Comparison of ENCODE assay signal across 11 cellular contexts in genomic region chr7:2066251-2066919, GRCh38.
A peak's percentile ranks its signal among the peaks of the same experiment; 100 is the strongest.
DNase-seq lines count a peak whose midpoint lies in the region; ATAC-seq lines count a peak whose summit lies in the region.
"Had no signal": no experiment of that assay in that cellular context is flagged by ENCODE, and none has a peak within 500 bp of the region (broad histone marks: within the 10 kb centered on the region; RNA-seq: fewer than 3 reads in every experiment).

No MANE protein-coding gene starts in this region.

- no peaks in the 10 kb centered on the region for H3K27me3 Mint-ChIP-seq in activated naive CD8-positive, alpha-beta T cell treated with anti-CD3 and anti-CD28 coated beads, Interleukin-2, amount 50 U/mL, for 24 hours

- H3K27ac Mint-ChIP-seq in activated naive CD8-positive, alpha-beta T cell treated with anti-CD3 and anti-CD28 coated beads, Interleukin-2, amount 50 U/mL, for 24 hours, result peak overlapping the region; percentile 77
- H3K27ac Mint-ChIP-seq: immature natural killer cell had no signal

- H3K9me3 Mint-ChIP-seq in activated naive CD8-positive, alpha-beta T cell treated with anti-CD3 and anti-CD28 coated beads, Interleukin-2, amount 50 U/mL, for 24 hours, result no peaks in the 10 kb centered on the region
- H3K9me3 Mint-ChIP-seq: immature natural killer cell had no signal

- DNase-seq in activated CD4-positive, CD25-positive, alpha-beta regulatory T cell treated with anti-CD3 and anti-CD28 coated beads, Interleukin-2, amount 50 U/mL, for 72 hours, result no peak
- peak; percentile 5 to 10 for DNase-seq in activated CD4-positive, alpha-beta T cell treated with anti-CD3 and anti-CD28 coated beads, Interleukin-2, amount 50 U/mL, for 4 hours
- DNase-seq in activated naive CD8-positive, alpha-beta T cell treated with anti-CD3 and anti-CD28 coated beads, Interleukin-2, amount 50 U/mL, for 24 hours, result peak; percentile 23
- DNase-seq in stimulated activated CD4-positive, alpha-beta T cell treated with anti-CD3 and anti-CD28 coated beads, TNF-alpha, amount 100 ng/mL, for 1 hour (ENCODE audit: low read depth in 3 of 3, low spot score in 1 of 3), result peak in 2 of 3 donors; percentile 5 to 17
- no peak for DNase-seq in amygdala (lab: John Stamatoyannopoulos, UW)
- no peak for DNase-seq in NCI-H187 treated with DMSO at 0.1 percent for 48 hours (lab: John Stamatoyannopoulos, UW)
- no peak for DNase-seq in hepatic stellate cell (ENCODE audit: low spot score)
- DNase-seq: immature natural killer cell, NCI-H510A treated with DMSO at 0.1 percent for 48 hours, small intestine had no signal

- peak; percentile 46 to 55 for ATAC-seq in activated CD4-positive, CD25-positive, alpha-beta regulatory T cell treated with anti-CD3 and anti-CD28 coated beads, Interleukin-2, amount 50 U/mL, for 24 hours
- peak; percentile 42 for ATAC-seq in activated naive CD8-positive, alpha-beta T cell treated with anti-CD3 and anti-CD28 coated beads, Interleukin-2, amount 50 U/mL, for 24 hours

- H3K4me1 Mint-ChIP-seq in activated naive CD8-positive, alpha-beta T cell treated with anti-CD3 and anti-CD28 coated beads, Interleukin-2, amount 50 U/mL, for 24 hours, result peaks cover 15% of the 10 kb centered on the region

- no peak overlapping the region for H3K4me3 Mint-ChIP-seq in activated naive CD8-positive, alpha-beta T cell treated with anti-CD3 and anti-CD28 coated beads, Interleukin-2, amount 50 U/mL, for 24 hours
- H3K4me3 Mint-ChIP-seq: immature natural killer cell had no signal

- H3K36me3 Mint-ChIP-seq in activated naive CD8-positive, alpha-beta T cell treated with anti-CD3 and anti-CD28 coated beads, Interleukin-2, amount 50 U/mL, for 24 hours (ENCODE audit: low read depth), result peaks cover 3% of the 10 kb centered on the region

Comparison
In these comparisons a context has a peak if more than half of its experiments do, and no peak if none do; other contexts are left out.
1. DNase-seq: peak in activated CD4-positive, alpha-beta T cell treated with anti-CD3 and anti-CD28 coated beads, Interleukin-2, amount 50 U/mL, for 4 hours (2 of 2), activated naive CD8-positive, alpha-beta T cell treated with anti-CD3 and anti-CD28 coated beads, Interleukin-2, amount 50 U/mL, for 24 hours (single experiment) and stimulated activated CD4-positive, alpha-beta T cell treated with anti-CD3 and anti-CD28 coated beads, TNF-alpha, amount 100 ng/mL, for 1 hour (2 of 3); none in activated CD4-positive, CD25-positive, alpha-beta regulatory T cell treated with anti-CD3 and anti-CD28 coated beads, Interleukin-2, amount 50 U/mL, for 72 hours (single experiment), amygdala (0 of 56), NCI-H187 treated with DMSO at 0.1 percent for 48 hours (single experiment) and hepatic stellate cell (single experiment).